ENCODE assay signal across 1 cellular context in genomic region chr17:1030684-1031557, GRCh38.
TF ChIP-seq lines count a peak whose summit lies in the region.

No MANE protein-coding gene starts in this region.

TF ChIP-seq in H1, 55 proteins besides CTCF, POLR2A, EP300 and RAD21:
- no peak for TF ChIP-seq CHD1 (IDR thresholded peaks at IDR 0.05; ENCODE audit: low read depth, low read length)
- TF ChIP-seq SRF (IDR thresholded peaks at IDR 0.05; ENCODE audit: low read depth, low read length), result no peak
- TF ChIP-seq POLR2AphosphoS5 (IDR thresholded peaks at IDR 0.05; ENCODE audit: low read depth, low read length), result no peak
- TF ChIP-seq PHF8 (conservative IDR thresholded peaks at IDR 0.05; ENCODE audit: low read depth, low read length), result no peak
- no peak for TF ChIP-seq BCL11A (IDR thresholded peaks at IDR 0.05; ENCODE audit: low read depth in 2 of 2, low read length in 2 of 2)
- TF ChIP-seq KDM4A (IDR thresholded peaks at IDR 0.05; ENCODE audit: low read depth, low read length, severe bottlenecking), result peak; percentile 43
